ENCODE assay signal across 9 cellular contexts in genomic region chr9:133357656-133358055, GRCh38. TPM values are rescaled to one million over a fixed set of nuclear protein-coding genes. Genes with fewer than 3 reads are reported as not detected.
DNase-seq lines count a peak whose midpoint lies in the region; ATAC-seq, FAIRE-seq and TF ChIP-seq lines count a peak whose summit lies in the region.
"Had no signal": no experiment of that assay in that cellular context is flagged by ENCODE, and none has a peak within 500 bp of the region (broad histone marks: within the 10 kb centered on the region; RNA-seq: fewer than 3 reads in every experiment).

No MANE protein-coding gene starts in this region.

- H3K4me3 Mint-ChIP-seq in activated CD8-positive, alpha-beta T cell treated with anti-CD3 and anti-CD28 coated beads for 36 hours, result peak overlapping the region; percentile 77
- H3K4me3 Mint-ChIP-seq in immature natural killer cell, result peak overlapping the region; percentile 67 to 86 (median 78)

- TF ChIP-seq CTCF in 22Rv1 (IDR thresholded peaks at IDR 0.05), result no peak
- TF ChIP-seq CTCF in activated CD8-positive, alpha-beta T cell treated with anti-CD3 and anti-CD28 coated beads for 36 hours (IDR thresholded peaks at IDR 0.05), result no peak

- peak overlapping the region; percentile 71 for H3K27ac ChIP-seq in 22Rv1

- CTCF ChIA-PET in activated CD8-positive, alpha-beta T cell treated with anti-CD3 and anti-CD28 coated beads for 36 hours (lab: Charles Lee), result interaction anchor here (1.4 to 4.8 kb wide), 5 partner anchors 9 to 19 kb away, joined by 4 to 38 read pairs (median 6); partner anchors contain the start of genes MED22, RPL7A and STKLD1

- peaks cover 64% of the 10 kb centered on the region for H3K4me1 Mint-ChIP-seq in activated CD8-positive, alpha-beta T cell treated with anti-CD3 and anti-CD28 coated beads for 36 hours (ENCODE audit: low read depth)
- H3K4me1 Mint-ChIP-seq in immature natural killer cell, result peaks cover 32 to 33% of the 10 kb centered on the region in 2 donors

- no peaks in the 10 kb centered on the region for H3K9me3 Mint-ChIP-seq in activated CD8-positive, alpha-beta T cell treated with anti-CD3 and anti-CD28 coated beads for 36 hours
- no peaks in the 10 kb centered on the region for H3K9me3 Mint-ChIP-seq in immature natural killer cell

- peaks cover 31% of the 10 kb centered on the region for H3K36me3 Mint-ChIP-seq in activated CD8-positive, alpha-beta T cell treated with anti-CD3 and anti-CD28 coated beads for 36 hours (ENCODE audit: low read depth)
- peaks cover 5 to 18% (median 7%) of the 10 kb centered on the region in 3 donors for H3K36me3 Mint-ChIP-seq in immature natural killer cell

- peak; percentile 55 for FAIRE-seq in GM12891 (lab: Jason Lieb, UNC)

- TF ChIP-seq POLR2A in GM12891 (IDR thresholded peaks at IDR 0.05; ENCODE audit: low read depth, low read length), result no peak

- POLR2A ChIA-PET in activated CD8-positive, alpha-beta T cell treated with anti-CD3 and anti-CD28 coated beads for 36 hours (lab: Charles Lee), result interaction anchor here (1.5 to 28.8 kb wide), 3 partner anchors 4 to 19 kb away, joined by 4 to 872 read pairs (median 872); partner anchors contain the start of genes MED22, RPL7A, STKLD1 and SURF1

- no peaks in the 10 kb centered on the region for H3K27me3 Mint-ChIP-seq in activated CD8-positive, alpha-beta T cell treated with anti-CD3 and anti-CD28 coated beads for 36 hours
- H3K27me3 Mint-ChIP-seq in immature natural killer cell (ENCODE audit: low read depth in 3 of 3), result peaks cover 2 to 17% (median 6%) of the 10 kb centered on the region in 3 donors

- peak overlapping the region; percentile 91 for H3K27ac Mint-ChIP-seq in activated CD8-positive, alpha-beta T cell treated with anti-CD3 and anti-CD28 coated beads for 36 hours
- peak overlapping the region in 5 of 6 donors; percentile 13 to 72 (median 30) for H3K27ac Mint-ChIP-seq in immature natural killer cell

- intact Hi-C loops in activated CD8-positive, alpha-beta T cell treated with anti-CD3 and anti-CD28 coated beads for 36 hours (cut with micrococcal nuclease), result no loop called here

- DNase-seq in GM12891 (ENCODE audit: insufficient read length, low spot score) (no peak), immature natural killer cell (no peak), NCI-H128 (lab: John Stamatoyannopoulos, UW; ENCODE audit: unreplicated experiment) (no peak)
- DNase-seq in activated CD8-positive, alpha-beta T cell treated with anti-CD3 and anti-CD28 coated beads for 36 hours, result no peak
- DNase-seq: cerebellar nuclear complex had no signal

- no peak for ATAC-seq in activated CD8-positive, alpha-beta T cell treated with anti-CD3 and anti-CD28 coated beads for 36 hours
- ATAC-seq in HG03095 (IDR thresholded peaks at IDR 0.05; ENCODE audit: unreplicated experiment) (no peak), GM21360 (IDR thresholded peaks at IDR 0.05; ENCODE audit: unreplicated experiment) (no peak), GM18907 (IDR thresholded peaks at IDR 0.05; ENCODE audit: unreplicated experiment) (no peak)

TF ChIP-seq in GM12891, 5 proteins besides CTCF, POLR2A, EP300 and RAD21:
- TF ChIP-seq POU2F2 (IDR thresholded peaks at IDR 0.05; ENCODE audit: low read depth, low read length) (no peak), POLR2AphosphoS5 (IDR thresholded peaks at IDR 0.05; ENCODE audit: low read depth, low read length) (no peak), TAF1 (IDR thresholded peaks at IDR 0.05; ENCODE audit: low read depth, low read length) (no peak)

RNA-seq across cellular contexts. Expression of gene SURF2, which starts 1.3 kb away (rescaled TPM):
- 25.9 TPM for polyA plus RNA-seq in GM12891 (2012; ENCODE audit: low read depth, missing spikeins)
- 10 to 100 TPM; 14.6 to 21.5 TPM for total RNA-seq in activated CD8-positive, alpha-beta T cell treated with anti-CD3 and anti-CD28 coated beads for 36 hours
- polyA plus RNA-seq in immature natural killer cell, result 10 to 100 TPM; 30.2 to 36.9 (median 34.5) TPM

RNA-seq across cellular contexts. Expression of gene SURF1, which starts 1.4 kb away (rescaled TPM):
- polyA plus RNA-seq in GM12891 (2012; ENCODE audit: low read depth, missing spikeins), result 30.5 TPM
- 10 to 100 TPM; 22.1 to 25.3 TPM for total RNA-seq in activated CD8-positive, alpha-beta T cell treated with anti-CD3 and anti-CD28 coated beads for 36 hours
- 100 to 1,000 TPM; 104 to 153 (median 131) TPM for polyA plus RNA-seq in immature natural killer cell

RNA-seq across cellular contexts. Expression of gene RPL7A, which starts 9.6 kb away (rescaled TPM):
- polyA plus RNA-seq in GM12891 (2012; ENCODE audit: low read depth, missing spikeins), result 4,358 TPM
- total RNA-seq in activated CD8-positive, alpha-beta T cell treated with anti-CD3 and anti-CD28 coated beads for 36 hours, result 1,000 to 10,000 TPM; 3,479 to 3,507 TPM
- 100 to 1,000 TPM; 459 to 791 (median 622) TPM for polyA plus RNA-seq in immature natural killer cell

RNA-seq across cellular contexts. Expression of gene MED22, which starts 9.7 kb away (rescaled TPM):
- polyA plus RNA-seq in GM12891 (2012; ENCODE audit: low read depth, missing spikeins), result 18.4 TPM
- total RNA-seq in activated CD8-positive, alpha-beta T cell treated with anti-CD3 and anti-CD28 coated beads for 36 hours, result 10 to 100 TPM; 23.4 to 29.0 TPM
- 10 to 100 TPM in 1 of 3 donors, 1 to 10 TPM in 2; 5.2 to 27.4 (median 7.0) TPM for polyA plus RNA-seq in immature natural killer cell

RNA-seq across cellular contexts. Expression of gene SURF4, which starts 18.2 kb away (rescaled TPM):
- polyA plus RNA-seq in GM12891 (2012; ENCODE audit: low read depth, missing spikeins), result 64.3 TPM
- total RNA-seq in activated CD8-positive, alpha-beta T cell treated with anti-CD3 and anti-CD28 coated beads for 36 hours, result 100 to 1,000 TPM; 219 to 239 TPM
- 100 to 1,000 TPM; 195 to 304 (median 198) TPM for polyA plus RNA-seq in immature natural killer cell
